ENCODE assay signal across 1 cellular context in the genomic region with DNA sequence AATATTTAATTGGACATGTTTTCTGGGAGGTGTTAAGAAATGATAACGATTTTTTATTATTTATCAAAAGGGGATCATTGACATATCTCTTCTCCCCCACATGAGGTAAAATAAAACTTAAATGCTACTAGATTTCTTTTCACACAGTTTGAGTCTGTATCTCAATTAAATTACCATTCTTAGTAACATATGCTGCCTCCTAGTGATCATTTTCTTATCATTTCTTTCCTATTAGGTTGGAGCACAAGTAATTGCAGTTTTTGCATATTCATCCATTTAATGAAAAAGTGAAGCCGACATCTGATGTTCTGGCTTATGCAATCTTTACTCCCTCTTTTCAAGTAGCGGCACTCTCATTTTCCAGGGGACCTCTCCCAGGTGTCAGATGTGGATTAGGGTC.
TF ChIP-seq lines count a peak whose summit lies in the region.

No MANE protein-coding gene starts in this region.

TF ChIP-seq in GM23338, 12 proteins besides CTCF, POLR2A, EP300 and RAD21 (continued from another document):
- TF ChIP-seq, protein P1, sequence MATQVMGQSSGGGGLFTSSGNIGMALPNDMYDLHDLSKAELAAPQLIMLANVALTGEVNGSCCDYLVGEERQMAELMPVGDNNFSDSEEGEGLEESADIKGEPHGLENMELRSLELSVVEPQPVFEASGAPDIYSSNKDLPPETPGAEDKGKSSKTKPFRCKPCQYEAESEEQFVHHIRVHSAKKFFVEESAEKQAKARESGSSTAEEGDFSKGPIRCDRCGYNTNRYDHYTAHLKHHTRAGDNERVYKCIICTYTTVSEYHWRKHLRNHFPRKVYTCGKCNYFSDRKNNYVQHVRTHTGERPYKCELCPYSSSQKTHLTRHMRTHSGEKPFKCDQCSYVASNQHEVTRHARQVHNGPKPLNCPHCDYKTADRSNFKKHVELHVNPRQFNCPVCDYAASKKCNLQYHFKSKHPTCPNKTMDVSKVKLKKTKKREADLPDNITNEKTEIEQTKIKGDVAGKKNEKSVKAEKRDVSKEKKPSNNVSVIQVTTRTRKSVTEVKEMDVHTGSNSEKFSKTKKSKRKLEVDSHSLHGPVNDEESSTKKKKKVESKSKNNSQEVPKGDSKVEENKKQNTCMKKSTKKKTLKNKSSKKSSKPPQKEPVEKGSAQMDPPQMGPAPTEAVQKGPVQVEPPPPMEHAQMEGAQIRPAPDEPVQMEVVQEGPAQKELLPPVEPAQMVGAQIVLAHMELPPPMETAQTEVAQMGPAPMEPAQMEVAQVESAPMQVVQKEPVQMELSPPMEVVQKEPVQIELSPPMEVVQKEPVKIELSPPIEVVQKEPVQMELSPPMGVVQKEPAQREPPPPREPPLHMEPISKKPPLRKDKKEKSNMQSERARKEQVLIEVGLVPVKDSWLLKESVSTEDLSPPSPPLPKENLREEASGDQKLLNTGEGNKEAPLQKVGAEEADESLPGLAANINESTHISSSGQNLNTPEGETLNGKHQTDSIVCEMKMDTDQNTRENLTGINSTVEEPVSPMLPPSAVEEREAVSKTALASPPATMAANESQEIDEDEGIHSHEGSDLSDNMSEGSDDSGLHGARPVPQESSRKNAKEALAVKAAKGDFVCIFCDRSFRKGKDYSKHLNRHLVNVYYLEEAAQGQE (IDR thresholded peaks at IDR 0.05; ENCODE audit: unreplicated experiment): no peak
- TF ChIP-seq JUNB (IDR thresholded peaks at IDR 0.05; ENCODE audit: unreplicated experiment): no peak
- TF ChIP-seq STAT1 (IDR thresholded peaks at IDR 0.05; ENCODE audit: unreplicated experiment): no peak
- no peak for TF ChIP-seq POLR2AphosphoS5 (IDR thresholded peaks at IDR 0.05; ENCODE audit: low read depth)
- no peak for TF ChIP-seq NANOG (IDR thresholded peaks at IDR 0.05; ENCODE audit: borderline replicate concordance)
- no peak for TF ChIP-seq CREB1 (CRISPR knock-in tag; IDR thresholded peaks at IDR 0.05; ENCODE audit: low read depth)
- TF ChIP-seq, protein P2, sequence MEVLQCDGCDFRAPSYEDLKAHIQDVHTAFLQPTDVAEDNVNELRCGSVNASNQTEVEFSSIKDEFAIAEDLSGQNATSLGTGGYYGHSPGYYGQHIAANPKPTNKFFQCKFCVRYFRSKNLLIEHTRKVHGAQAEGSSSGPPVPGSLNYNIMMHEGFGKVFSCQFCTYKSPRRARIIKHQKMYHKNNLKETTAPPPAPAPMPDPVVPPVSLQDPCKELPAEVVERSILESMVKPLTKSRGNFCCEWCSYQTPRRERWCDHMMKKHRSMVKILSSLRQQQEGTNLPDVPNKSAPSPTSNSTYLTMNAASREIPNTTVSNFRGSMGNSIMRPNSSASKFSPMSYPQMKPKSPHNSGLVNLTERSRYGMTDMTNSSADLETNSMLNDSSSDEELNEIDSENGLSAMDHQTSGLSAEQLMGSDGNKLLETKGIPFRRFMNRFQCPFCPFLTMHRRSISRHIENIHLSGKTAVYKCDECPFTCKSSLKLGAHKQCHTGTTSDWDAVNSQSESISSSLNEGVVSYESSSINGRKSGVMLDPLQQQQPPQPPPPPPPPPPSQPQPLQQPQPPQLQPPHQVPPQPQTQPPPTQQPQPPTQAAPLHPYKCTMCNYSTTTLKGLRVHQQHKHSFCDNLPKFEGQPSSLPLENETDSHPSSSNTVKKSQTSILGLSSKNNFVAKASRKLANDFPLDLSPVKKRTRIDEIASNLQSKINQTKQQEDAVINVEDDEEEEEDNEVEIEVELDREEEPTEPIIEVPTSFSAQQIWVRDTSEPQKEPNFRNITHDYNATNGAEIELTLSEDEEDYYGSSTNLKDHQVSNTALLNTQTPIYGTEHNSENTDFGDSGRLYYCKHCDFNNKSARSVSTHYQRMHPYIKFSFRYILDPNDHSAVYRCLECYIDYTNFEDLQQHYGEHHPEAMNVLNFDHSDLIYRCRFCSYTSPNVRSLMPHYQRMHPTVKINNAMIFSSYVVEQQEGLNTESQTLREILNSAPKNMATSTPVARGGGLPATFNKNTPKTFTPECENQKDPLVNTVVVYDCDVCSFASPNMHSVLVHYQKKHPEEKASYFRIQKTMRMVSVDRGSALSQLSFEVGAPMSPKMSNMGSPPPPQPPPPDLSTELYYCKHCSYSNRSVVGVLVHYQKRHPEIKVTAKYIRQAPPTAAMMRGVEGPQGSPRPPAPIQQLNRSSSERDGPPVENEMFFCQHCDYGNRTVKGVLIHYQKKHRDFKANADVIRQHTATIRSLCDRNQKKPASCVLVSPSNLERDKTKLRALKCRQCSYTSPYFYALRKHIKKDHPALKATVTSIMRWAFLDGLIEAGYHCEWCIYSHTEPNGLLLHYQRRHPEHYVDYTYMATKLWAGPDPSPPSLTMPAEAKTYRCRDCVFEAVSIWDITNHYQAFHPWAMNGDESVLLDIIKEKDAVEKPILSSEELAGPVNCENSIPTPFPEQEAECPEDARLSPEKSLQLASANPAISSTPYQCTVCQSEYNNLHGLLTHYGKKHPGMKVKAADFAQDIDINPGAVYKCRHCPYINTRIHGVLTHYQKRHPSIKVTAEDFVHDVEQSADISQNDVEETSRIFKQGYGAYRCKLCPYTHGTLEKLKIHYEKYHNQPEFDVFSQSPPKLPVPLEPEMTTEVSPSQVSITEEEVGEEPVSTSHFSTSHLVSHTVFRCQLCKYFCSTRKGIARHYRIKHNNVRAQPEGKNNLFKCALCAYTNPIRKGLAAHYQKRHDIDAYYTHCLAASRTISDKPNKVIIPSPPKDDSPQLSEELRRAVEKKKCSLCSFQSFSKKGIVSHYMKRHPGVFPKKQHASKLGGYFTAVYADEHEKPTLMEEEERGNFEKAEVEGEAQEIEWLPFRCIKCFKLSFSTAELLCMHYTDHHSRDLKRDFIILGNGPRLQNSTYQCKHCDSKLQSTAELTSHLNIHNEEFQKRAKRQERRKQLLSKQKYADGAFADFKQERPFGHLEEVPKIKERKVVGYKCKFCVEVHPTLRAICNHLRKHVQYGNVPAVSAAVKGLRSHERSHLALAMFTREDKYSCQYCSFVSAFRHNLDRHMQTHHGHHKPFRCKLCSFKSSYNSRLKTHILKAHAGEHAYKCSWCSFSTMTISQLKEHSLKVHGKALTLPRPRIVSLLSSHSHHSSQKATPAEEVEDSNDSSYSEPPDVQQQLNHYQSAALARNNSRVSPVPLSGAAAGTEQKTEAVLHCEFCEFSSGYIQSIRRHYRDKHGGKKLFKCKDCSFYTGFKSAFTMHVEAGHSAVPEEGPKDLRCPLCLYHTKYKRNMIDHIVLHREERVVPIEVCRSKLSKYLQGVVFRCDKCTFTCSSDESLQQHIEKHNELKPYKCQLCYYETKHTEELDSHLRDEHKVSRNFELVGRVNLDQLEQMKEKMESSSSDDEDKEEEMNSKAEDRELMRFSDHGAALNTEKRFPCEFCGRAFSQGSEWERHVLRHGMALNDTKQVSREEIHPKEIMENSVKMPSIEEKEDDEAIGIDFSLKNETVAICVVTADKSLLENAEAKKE (CRISPR knock-in tag; IDR thresholded peaks at IDR 0.05): no peak
- TF ChIP-seq ZNF331 (CRISPR knock-in tag; IDR thresholded peaks at IDR 0.05; ENCODE audit: low read depth): no peak
- TF ChIP-seq EZH2 (IDR thresholded peaks at IDR 0.05; ENCODE audit: low read depth, unreplicated experiment): no peak
- no peak for TF ChIP-seq ZNF114 (CRISPR knock-in tag; IDR thresholded peaks at IDR 0.05)
- no peak for TF ChIP-seq EZH2phosphoT487 (IDR thresholded peaks at IDR 0.05; ENCODE audit: unreplicated experiment)
